ENCODE assay signal across 1 cellular context in genomic region chr9:89542461-89543021, GRCh38.
TF ChIP-seq lines count a peak whose summit lies in the region.

No MANE protein-coding gene starts in this region.

TF ChIP-seq in GM12878, 131 proteins besides CTCF, POLR2A, EP300 and RAD21 (continued from another document):
- TF ChIP-seq USF1 (IDR thresholded peaks at IDR 0.05; ENCODE audit: borderline replicate concordance, extremely low read length, insufficient read depth, low read depth, low read length) (peak; percentile 26), ZNF687 (IDR thresholded peaks at IDR 0.05) (peak; percentile 56; the same call in 1 of the 2 replicates), ATF3 (IDR thresholded peaks at IDR 0.05; ENCODE audit: borderline replicate concordance, extremely low read depth, low read depth, low read length) (no peak)
